In the genomic region with DNA sequence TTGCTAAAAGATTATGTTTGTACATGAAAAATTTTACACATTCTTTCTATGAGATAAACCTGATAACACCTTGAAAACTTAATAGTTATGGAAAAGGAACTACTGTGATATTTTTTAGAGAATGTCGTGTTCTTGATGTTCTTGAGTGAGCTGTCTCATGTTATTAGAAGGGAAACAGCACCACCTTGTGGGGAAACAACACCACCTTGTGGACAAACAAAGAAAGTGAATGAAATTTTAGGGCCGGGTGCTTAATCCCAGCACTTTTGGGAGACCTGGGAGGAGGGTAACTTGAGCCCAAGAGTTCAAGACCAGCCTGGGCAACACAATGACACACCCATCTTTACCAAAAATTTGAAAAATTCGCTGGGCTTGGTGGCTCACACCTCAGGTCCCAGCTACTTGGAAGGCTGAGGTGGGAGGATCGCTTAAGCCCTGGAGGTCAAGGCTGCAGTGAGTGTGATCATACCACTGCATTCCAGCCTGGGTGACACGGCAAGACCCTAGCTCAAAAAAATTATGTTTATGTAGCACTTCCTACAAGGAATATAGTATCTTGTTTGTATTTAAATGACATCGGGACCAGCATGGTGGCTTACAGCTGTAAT, we compare ENCODE assay signal across 8 cellular contexts. TPM values are rescaled to one million over a fixed set of nuclear protein-coding genes. Genes with fewer than 3 reads are reported as not detected.
A peak's percentile ranks its signal among the peaks of the same experiment; 100 is the strongest.
DNase-seq lines count a peak whose midpoint lies in the region; ATAC-seq and TF ChIP-seq lines count a peak whose summit lies in the region.
"Not testable (repeated sequence)": the region's sequence is repeated elsewhere in the genome, so short reads cannot be mapped to it uniquely, and the experiment has no call there.

No MANE protein-coding gene starts in this region.

- H3K4me3 ChIP-seq in ascending aorta, result not testable (repeated sequence)

- not testable (repeated sequence) for H3K9me3 ChIP-seq in ascending aorta

- DNase-seq in Daoy (ENCODE audit: low read depth) (peak; percentile 42), T-helper 1 cell (peak in 3 of 5 donors; percentile 15 to 54 (median 40)), glomerular endothelial cell (ENCODE audit: extremely low read depth, low read depth, low spot score) (peak; percentile 22), superior temporal gyrus (ENCODE audit: extremely low spot score) (peak; percentile 88)
- DNase-seq in ascending aorta (ENCODE audit: low spot score in 2 of 2), result not testable (repeated sequence)

- peak; percentile 85 for ATAC-seq in GM21528 (IDR thresholded peaks at IDR 0.05; ENCODE audit: low FRiP score, unreplicated experiment)
- ATAC-seq in HG03558 (IDR thresholded peaks at IDR 0.05; ENCODE audit: extremely low read depth, unreplicated experiment), result peak; percentile 85

- not testable (repeated sequence) for H3K27me3 ChIP-seq in ascending aorta

- intact Hi-C loops in ascending aorta (cut with DNase I), result not testable (repeated sequence)

- not testable (repeated sequence) for H3K4me3 Mint-ChIP-seq in nephron

- H3K27ac Mint-ChIP-seq in nephron, result not testable (repeated sequence)

- not testable (repeated sequence) for H3K27ac ChIP-seq in ascending aorta

- not testable (repeated sequence) for H3K27me3 Mint-ChIP-seq in nephron (ENCODE audit: low read depth)

- not testable (repeated sequence) for H3K9me3 Mint-ChIP-seq in nephron

- H3K4me1 ChIP-seq in ascending aorta, result not testable (repeated sequence)

- not testable (repeated sequence) for H3K36me3 ChIP-seq in ascending aorta

- TF ChIP-seq CTCF in ascending aorta (IDR thresholded peaks at IDR 0.05), result peak; percentile 19 to 63 (median 44)
- peak; percentile 59 to 67 (median 61) for TF ChIP-seq CTCF in nephron (IDR thresholded peaks at IDR 0.05; ENCODE audit: unreplicated experiment in 3 of 3)

- H3K4me1 Mint-ChIP-seq in nephron, result not testable (repeated sequence)

- H3K36me3 Mint-ChIP-seq in nephron (ENCODE audit: low read depth), result not testable (repeated sequence)

RNA-seq across cellular contexts. Expression of gene FRG1, which starts 36.1 kb away (rescaled TPM):
- 35.1 and 50.2 TPM in 2 replicates for total RNA-seq in Daoy (2014; rRNA removed; shearing (Covaris generic))
- total RNA-seq in ascending aorta (1.2 TPM), glomerular endothelial cell (32.9 and 35.7 TPM in 2 replicates)

Comparison
In these comparisons a context has a peak if more than half of its experiments do, and no peak if none do; other contexts are left out.
1. RNA of gene FRG1, which starts 36.1 kb away (total RNA-seq): 35.1 to 50.2 TPM in Daoy and 32.9 to 35.7 TPM in glomerular endothelial cell; 1.2 TPM in ascending aorta (single experiment); every median in the first group is over 10 times any median in the second.